ENCODE assay signal across 1 cellular context in genomic region chr16:49620158-49620867, GRCh38.
TF ChIP-seq lines count a peak whose summit lies in the region.

No MANE protein-coding gene starts in this region.

TF ChIP-seq in SK-N-SH treated with all-trans-retinoic acid at 6 μM for 48 hours, 23 proteins besides CTCF, POLR2A, EP300 and RAD21 (continued from another document):
- TF ChIP-seq PPARA (CRISPR knock-in tag; IDR thresholded peaks at IDR 0.05; ENCODE audit: borderline replicate concordance) (no peak), GLIS3 (CRISPR knock-in tag; IDR thresholded peaks at IDR 0.05) (no peak), TCF4 (CRISPR knock-in tag; IDR thresholded peaks at IDR 0.05; ENCODE audit: borderline replicate concordance) (peak; percentile 52; the same call in 1 of the 2 replicates), OSR1 (CRISPR knock-in tag; IDR thresholded peaks at IDR 0.05) (no peak), BACH2 (CRISPR knock-in tag; IDR thresholded peaks at IDR 0.05; ENCODE audit: borderline replicate concordance) (no peak), ZNF565 (CRISPR knock-in tag; conservative IDR thresholded peaks at IDR 0.05; ENCODE audit: low read depth) (no peak)
